35 cellular contexts compared by ENCODE assay signal in genomic region chr11:114610550-114610949, GRCh38. TPM values are rescaled to one million over a fixed set of nuclear protein-coding genes. Genes with fewer than 3 reads are reported as not detected.
"Had no signal": no experiment of that assay in that cellular context is flagged by ENCODE, and none has a peak within 500 bp of the region (broad histone marks: within the 10 kb centered on the region; RNA-seq: fewer than 3 reads in every experiment).

No MANE protein-coding gene starts in this region.

- H3K4me1 Mint-ChIP-seq: mesothelial cell of epicardium; naive B cell; neural crest cell; stimulated activated naive CD8-positive, alpha-beta T cell treated with anti-CD3 and anti-CD28 coated beads, Interleukin-15, amount 100 ng/mL, for 72 hours had no signal

- H3K36me3 ChIP-seq: gastrocnemius medialis, heart left ventricle, left lung, neutrophil, right atrium auricular region, suprapubic skin, transverse colon, upper lobe of right lung had no signal

- H3K9me3 ChIP-seq: gastrocnemius medialis, right atrium auricular region, suprapubic skin, transverse colon, upper lobe of right lung had no signal

- H3K27me3 Mint-ChIP-seq: effector memory CD8-positive, alpha-beta T cell; naive B cell; natural killer cell treated with Interleukin-12 subunit alpha and Interleukin-12 subunit beta and Interleukin-15 and Interleukin-18, amount 100 ng/mL, for 72 hours; progenitor cell of endocrine pancreas; stimulated activated naive CD8-positive, alpha-beta T cell treated with anti-CD3 and anti-CD28 coated beads, Interleukin-15, amount 100 ng/mL, for 72 hours had no signal

- H3K27me3 ChIP-seq: gastrocnemius medialis, heart left ventricle, hepatocyte, left lung, neutrophil, right atrium auricular region, suprapubic skin, transverse colon, upper lobe of right lung had no signal

- H3K9me3 Mint-ChIP-seq: effector memory CD8-positive, alpha-beta T cell; natural killer cell treated with Interleukin-12 subunit alpha and Interleukin-12 subunit beta and Interleukin-15 and Interleukin-18, amount 100 ng/mL, for 72 hours; stimulated activated naive CD8-positive, alpha-beta T cell treated with anti-CD3 and anti-CD28 coated beads, Interleukin-15, amount 100 ng/mL, for 72 hours had no signal

- H3K27ac Mint-ChIP-seq: effector memory CD8-positive, alpha-beta T cell; mesothelial cell of epicardium; naive B cell; natural killer cell treated with Interleukin-12 subunit alpha and Interleukin-12 subunit beta and Interleukin-15 and Interleukin-18, amount 100 ng/mL, for 72 hours; progenitor cell of endocrine pancreas; stimulated activated naive CD8-positive, alpha-beta T cell treated with anti-CD3 and anti-CD28 coated beads, Interleukin-15, amount 100 ng/mL, for 72 hours had no signal

- H3K4me1 ChIP-seq: gastrocnemius medialis, heart left ventricle, left lung, parathyroid adenoma, right atrium auricular region, suprapubic skin, transverse colon, upper lobe of right lung had no signal

- H3K4me3 Mint-ChIP-seq: effector memory CD8-positive, alpha-beta T cell; mesothelial cell of epicardium; naive B cell; natural killer cell treated with Interleukin-12 subunit alpha and Interleukin-12 subunit beta and Interleukin-15 and Interleukin-18, amount 100 ng/mL, for 72 hours; neural crest cell; stimulated activated naive CD8-positive, alpha-beta T cell treated with anti-CD3 and anti-CD28 coated beads, Interleukin-15, amount 100 ng/mL, for 72 hours had no signal

- H3K27ac ChIP-seq: gastrocnemius medialis, heart left ventricle, hepatocyte, left lung, neutrophil, parathyroid adenoma, right atrium auricular region, suprapubic skin, transverse colon, upper lobe of right lung had no signal

- FAIRE-seq: islet of Langerhans had no signal

- H3K4me3 ChIP-seq: gastrocnemius medialis, heart left ventricle, hepatocyte, left lung, mucosa of descending colon, right atrium auricular region, smooth muscle cell, suprapubic skin, transverse colon, upper lobe of right lung had no signal

- DNase-seq: cortex of kidney; effector memory CD8-positive, alpha-beta T cell; foreskin fibroblast; gastrocnemius medialis; heart left ventricle; left cardiac atrium; left lung; naive B cell; stimulated activated CD4-positive, alpha-beta T cell treated with anti-CD3 and anti-CD28 coated beads, Interleukin-12 subunit alpha, Interleukin-12 subunit beta, amount 100 ng/mL, for 4 hours; stimulated activated CD4-positive, alpha-beta T cell treated with anti-CD3 and anti-CD28 coated beads, Interleukin-1b, Interleukin-23, amount 100 ng/mL, for 48 hours; stimulated activated CD4-positive, alpha-beta T cell treated with anti-CD3 and anti-CD28 coated beads, Interleukin-4, amount 100 ng/mL, for 1 hour; stimulated activated CD8-positive, alpha-beta memory T cell treated with anti-CD3 and anti-CD28 coated beads, Interleukin-4, amount 100 ng/mL, for 48 hours; stimulated activated naive CD4-positive, alpha-beta T cell; stimulated activated naive CD8-positive, alpha-beta T cell treated with anti-CD3 and anti-CD28 coated beads, Interleukin-15, amount 100 ng/mL, for 72 hours; transverse colon; upper lobe of right lung had no signal

- H3K36me3 Mint-ChIP-seq: mesothelial cell of epicardium; naive B cell; natural killer cell treated with Interleukin-12 subunit alpha and Interleukin-12 subunit beta and Interleukin-15 and Interleukin-18, amount 100 ng/mL, for 72 hours had no signal

RNA-seq across cellular contexts. Expression of gene NXPE4, which starts 15.0 kb away (rescaled TPM):
- total RNA-seq: dermis microvascular lymphatic vessel endothelial cell; glomerular endothelial cell; heart left ventricle; kidney epithelial cell; left cardiac atrium; left lung; lower leg skin; lung microvascular endothelial cell; mesothelial cell of epicardium; natural killer cell treated with Interleukin-12 subunit alpha and Interleukin-12 subunit beta and Interleukin-15 and Interleukin-18, amount 100 ng/mL, for 72 hours; neural crest cell; omental fat pad; progenitor cell of endocrine pancreas; right atrium auricular region; sciatic nerve; smooth muscle cell; suprapubic skin; upper lobe of right lung had no signal

RNA-seq across cellular contexts. Expression of gene NXPE1, which starts 50.9 kb away (rescaled TPM):
- total RNA-seq: dermis microvascular lymphatic vessel endothelial cell; glomerular endothelial cell; kidney epithelial cell; left cardiac atrium; left lung; lower leg skin; lung microvascular endothelial cell; mesothelial cell of epicardium; natural killer cell treated with Interleukin-12 subunit alpha and Interleukin-12 subunit beta and Interleukin-15 and Interleukin-18, amount 100 ng/mL, for 72 hours; neural crest cell; omental fat pad; progenitor cell of endocrine pancreas; right atrium auricular region; sciatic nerve; smooth muscle cell; suprapubic skin; upper lobe of right lung had no signal
